8 cellular contexts compared by ENCODE assay signal in the genomic region with DNA sequence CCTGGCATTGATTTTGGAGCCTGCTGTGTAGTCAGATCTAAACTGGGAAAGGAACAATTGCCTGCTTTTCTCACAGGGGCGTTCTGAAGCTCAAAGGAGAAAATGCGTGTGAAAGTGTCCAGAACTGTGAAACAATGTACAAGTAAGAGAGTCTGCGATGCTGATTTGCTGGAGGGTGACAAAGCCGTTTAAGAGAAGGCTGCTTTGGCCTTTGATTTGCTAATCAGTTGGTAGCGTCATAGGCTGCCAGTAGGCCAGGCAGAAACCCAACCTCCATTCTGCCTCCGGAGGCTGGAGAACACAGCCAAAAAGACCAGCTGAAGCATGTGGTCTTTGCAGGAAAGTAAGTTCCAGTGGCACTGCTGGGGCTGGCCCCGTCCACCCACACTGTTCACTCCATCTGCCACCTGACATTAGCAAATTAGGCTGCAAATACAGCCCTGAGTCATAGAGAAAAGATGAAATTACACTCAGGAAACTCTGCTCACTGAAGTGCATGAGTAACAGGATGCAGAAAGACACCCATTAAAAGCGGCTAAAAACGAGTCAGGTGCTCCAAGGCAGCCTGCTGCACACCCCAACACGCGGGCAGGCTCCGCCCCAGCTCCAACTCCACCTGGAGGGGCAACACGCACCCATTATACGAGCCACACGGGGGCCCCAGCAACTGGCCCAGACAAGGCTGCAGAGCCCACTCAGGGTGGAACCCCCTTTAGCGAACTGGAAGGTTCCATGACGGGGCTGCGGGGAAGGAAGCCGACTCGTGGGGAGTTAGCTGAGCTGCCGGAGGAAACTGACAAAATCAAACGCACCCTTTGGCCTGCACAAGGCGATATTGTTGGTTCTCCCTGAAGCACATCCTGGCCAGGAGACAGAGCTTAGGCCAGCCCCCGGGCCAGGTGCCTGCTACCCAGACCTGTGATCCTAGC. TPM values are rescaled to one million over a fixed set of nuclear protein-coding genes. Genes with fewer than 3 reads are reported as not detected.
DNase-seq lines count a peak whose midpoint lies in the region; ATAC-seq and TF ChIP-seq lines count a peak whose summit lies in the region.

No MANE protein-coding gene starts in this region.

- POLR2A ChIA-PET in CD4-positive, alpha-beta memory T cell (lab: Charles Lee; ENCODE audit: partially characterized antibody) = interaction anchor here (0.6 to 5.5 kb wide), 20 partner anchors 9 to 322 kb away, joined by 3 to 124 read pairs (median 4); partner anchors contain the start of genes DYNLT2B and TFRC
- POLR2A ChIA-PET in activated naive CD8-positive, alpha-beta T cell treated with anti-CD3 and anti-CD28 coated beads, Interleukin-2, amount 10 ng/mL, durations not matched to agents 7 days and 5 days (lab: Charles Lee) = interaction anchor here (0.7 to 3.1 kb wide), 22 partner anchors 8 to 334 kb away, joined by 3 to 27 read pairs (median 4); partner anchors contain the start of gene TFRC

- no peaks in the 10 kb centered on the region for H3K9me3 Mint-ChIP-seq in CD4-positive, alpha-beta memory T cell
- peaks cover 2% of the 10 kb centered on the region for H3K9me3 Mint-ChIP-seq in activated naive CD8-positive, alpha-beta T cell treated with anti-CD3 and anti-CD28 coated beads, Interleukin-2, amount 10 ng/mL, durations not matched to agents 7 days and 5 days

- peak; percentile 53 for ATAC-seq in GM19455 (IDR thresholded peaks at IDR 0.05; ENCODE audit: unreplicated experiment)
- peak; percentile 61 for ATAC-seq in HG03565 (IDR thresholded peaks at IDR 0.05; ENCODE audit: unreplicated experiment)
- ATAC-seq in activated naive CD8-positive, alpha-beta T cell treated with anti-CD3 and anti-CD28 coated beads, Interleukin-2, amount 10 ng/mL, durations not matched to agents 7 days and 5 days (ENCODE audit: low read depth) = peak; percentile 85

- H3K4me3 Mint-ChIP-seq in CD4-positive, alpha-beta memory T cell = peak overlapping the region; percentile 46 to 85 (median 78)
- peak overlapping the region; percentile 60 for H3K4me3 Mint-ChIP-seq in activated naive CD8-positive, alpha-beta T cell treated with anti-CD3 and anti-CD28 coated beads, Interleukin-2, amount 10 ng/mL, durations not matched to agents 7 days and 5 days

- peak overlapping the region in 1 of 2 donors; percentile 34 for H3K4me3 ChIP-seq in CD4-positive, alpha-beta memory T cell (ENCODE audit: low read length in 2 of 2)
- H3K4me3 ChIP-seq in sigmoid colon = no peak overlapping the region

- WGBS in sigmoid colon, 2 donors = 29% methylated on average over 24 of the region's 24 CpGs

- TF ChIP-seq CTCF in sigmoid colon (IDR thresholded peaks at IDR 0.05) = no peak

- no peaks in the 10 kb centered on the region for H3K36me3 Mint-ChIP-seq in CD4-positive, alpha-beta memory T cell
- no peaks in the 10 kb centered on the region for H3K36me3 Mint-ChIP-seq in activated naive CD8-positive, alpha-beta T cell treated with anti-CD3 and anti-CD28 coated beads, Interleukin-2, amount 10 ng/mL, durations not matched to agents 7 days and 5 days

- peak overlapping the region; percentile 91 to 99 (median 98) for H3K27ac Mint-ChIP-seq in CD4-positive, alpha-beta memory T cell
- peak overlapping the region; percentile 98 for H3K27ac Mint-ChIP-seq in activated naive CD8-positive, alpha-beta T cell treated with anti-CD3 and anti-CD28 coated beads, Interleukin-2, amount 10 ng/mL, durations not matched to agents 7 days and 5 days

- in situ Hi-C loops in SK-MEL-5 (cut with HindIII; ENCODE audit: low pct_unique_long_range_greater_than_20kb, low sequenced_read_pairs) = no loop called here

- CTCF ChIA-PET in CD4-positive, alpha-beta memory T cell (lab: Charles Lee; ENCODE audit: partially characterized antibody) = interaction anchor here (1.0 to 2.3 kb wide), 8 partner anchors 12 to 112 kb away, joined by 3 to 33 read pairs (median 6); partner anchors contain the start of gene TFRC

- H3K4me1 Mint-ChIP-seq in CD4-positive, alpha-beta memory T cell = peaks cover 34 to 64% (median 47%) of the 10 kb centered on the region in 4 donors
- H3K4me1 Mint-ChIP-seq in activated naive CD8-positive, alpha-beta T cell treated with anti-CD3 and anti-CD28 coated beads, Interleukin-2, amount 10 ng/mL, durations not matched to agents 7 days and 5 days = peaks cover 50% of the 10 kb centered on the region

- H3K27me3 Mint-ChIP-seq in CD4-positive, alpha-beta memory T cell = no peaks in the 10 kb centered on the region
- H3K27me3 Mint-ChIP-seq in activated naive CD8-positive, alpha-beta T cell treated with anti-CD3 and anti-CD28 coated beads, Interleukin-2, amount 10 ng/mL, durations not matched to agents 7 days and 5 days = no peaks in the 10 kb centered on the region

- H3K36me3 ChIP-seq in CD4-positive, alpha-beta memory T cell (ENCODE audit: insufficient read depth, low read length) = no peaks in the 10 kb centered on the region
- H3K36me3 ChIP-seq in sigmoid colon = no peaks in the 10 kb centered on the region

- TF ChIP-seq EP300 in sigmoid colon (IDR thresholded peaks at IDR 0.05) = no peak

- H3K9me3 ChIP-seq in CD4-positive, alpha-beta memory T cell (ENCODE audit: control insufficient read depth in 1 of 2, low read length in 2 of 2) = no peaks in the 10 kb centered on the region
- H3K9me3 ChIP-seq in sigmoid colon = no peaks in the 10 kb centered on the region

- TF ChIP-seq POLR2A in sigmoid colon (IDR thresholded peaks at IDR 0.05) = no peak

- peak overlapping the region; percentile 61 for H3K27ac ChIP-seq in CD4-positive, alpha-beta memory T cell (ENCODE audit: low read depth, low read length)
- H3K27ac ChIP-seq in sigmoid colon = no peak overlapping the region

- no peaks in the 10 kb centered on the region for H3K27me3 ChIP-seq in CD4-positive, alpha-beta memory T cell (ENCODE audit: insufficient read depth, low read length)
- no peaks in the 10 kb centered on the region for H3K27me3 ChIP-seq in sigmoid colon

- peak; percentile 83 to 94 (median 85) for DNase-seq in CD4-positive, alpha-beta memory T cell
- DNase-seq in SK-MEL-5 (ENCODE audit: low read depth, low spot score) (peak; percentile 32), iris pigment epithelial cell (ENCODE audit: low read depth) (peak; percentile 62), sigmoid colon (no peak)
- DNase-seq in activated naive CD8-positive, alpha-beta T cell treated with anti-CD3 and anti-CD28 coated beads, Interleukin-2, amount 10 ng/mL, durations not matched to agents 7 days and 5 days = peak; percentile 89
- DNase-seq in stimulated activated CD4-positive, alpha-beta T cell treated with anti-CD3 and anti-CD28 coated beads, TNF-alpha, amount 100 ng/mL, for 1 hour (ENCODE audit: low read depth in 3 of 3, low spot score in 1 of 3) = peak; percentile 63 to 68 (median 68)

- peaks cover 66% of the 10 kb centered on the region for H3K4me1 ChIP-seq in CD4-positive, alpha-beta memory T cell (ENCODE audit: insufficient read depth, low read length)
- no peaks in the 10 kb centered on the region for H3K4me1 ChIP-seq in sigmoid colon

- intact Hi-C loops in CD4-positive, alpha-beta memory T cell (cut with micrococcal nuclease) = loop anchor here (1.0 kb wide), 4 partner anchors 13 to 106 kb away; partner anchors contain the start of gene TFRC
- intact Hi-C loops in sigmoid colon (cut with DNase I) = no loop called here

RNA-seq across cellular contexts. Expression of gene ZDHHC19, which starts 31.6 kb away (rescaled TPM):
- total RNA-seq in CD4-positive, alpha-beta memory T cell = not detected
- polyA plus RNA-seq in CD4-positive, alpha-beta memory T cell = not detected
- 1.1 TPM in 1 of 2 replicates, not detected in the other for total RNA-seq in SK-MEL-5 (2014; rRNA removed; shearing (Covaris generic))
- 1.5 TPM in 1 of 2 replicates, not detected in the other for polyA plus RNA-seq in SK-MEL-5 (2015; cell fraction: cytosol; rRNA removed)
- polyA plus RNA-seq in SK-MEL-5 (2015; cell fraction: nucleus; rRNA removed) = not detected in 2 replicates
- total RNA-seq in activated naive CD8-positive, alpha-beta T cell treated with anti-CD3 and anti-CD28 coated beads, Interleukin-2, amount 10 ng/mL, durations not matched to agents 7 days and 5 days = not detected
- total RNA-seq in sigmoid colon = under 1 TPM in 1 of 4 donors, not detected in 3; 0.99 TPM
- polyA plus RNA-seq in sigmoid colon = under 1 TPM in 1 of 3 donors, not detected in 2; 0.38 TPM

RNA-seq across cellular contexts. Expression of gene SLC51A, which starts 36.7 kb away (rescaled TPM):
- not detected for total RNA-seq in CD4-positive, alpha-beta memory T cell
- 1 to 10 TPM in 1 of 2 donors, not detected in 1; 2.7 TPM for polyA plus RNA-seq in CD4-positive, alpha-beta memory T cell
- total RNA-seq in SK-MEL-5 (2014; rRNA removed; shearing (Covaris generic)) = not detected in 2 replicates
- not detected in 2 replicates for polyA plus RNA-seq in SK-MEL-5 (2015; cell fraction: cytosol; rRNA removed)
- polyA plus RNA-seq in SK-MEL-5 (2015; cell fraction: nucleus; rRNA removed) = not detected in 2 replicates
- total RNA-seq in activated naive CD8-positive, alpha-beta T cell treated with anti-CD3 and anti-CD28 coated beads, Interleukin-2, amount 10 ng/mL, durations not matched to agents 7 days and 5 days = not detected
- not detected for total RNA-seq in sigmoid colon
- polyA plus RNA-seq in sigmoid colon = 10 to 100 TPM in 2 of 3 donors, 1 to 10 TPM in 1; 7.8 to 22.7 (median 11.1) TPM
